16 cellular contexts compared by ENCODE assay signal in the genomic region with DNA sequence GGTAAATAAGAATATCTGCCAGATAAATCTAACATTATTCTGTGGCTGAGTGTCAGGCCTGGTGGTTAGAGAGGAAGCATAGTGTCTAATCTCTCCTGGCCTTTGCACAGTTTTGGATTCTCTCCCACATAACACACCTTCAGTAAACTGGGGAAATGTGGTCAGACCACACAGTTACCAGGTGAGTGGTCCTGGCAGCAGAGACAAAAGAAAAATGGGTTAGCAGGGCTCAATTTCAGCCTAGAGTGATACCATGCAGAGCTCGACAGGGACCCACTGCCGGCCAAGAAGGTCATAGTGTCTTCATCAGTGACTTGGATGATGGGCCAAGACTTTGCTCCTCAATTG.
DNase-seq lines count a peak whose midpoint lies in the region; ATAC-seq and TF ChIP-seq lines count a peak whose summit lies in the region.
"Had no signal": no experiment of that assay in that cellular context is flagged by ENCODE, and none has a peak within 500 bp of the region (broad histone marks: within the 10 kb centered on the region; RNA-seq: fewer than 3 reads in every experiment).

No MANE protein-coding gene starts in this region.

- intact Hi-C loops in PC-3 (cut with micrococcal nuclease), result loop anchor here (1.0 to 10.0 kb wide), 4 partner anchors 41 to 504 kb away; a partner anchor contains a TSS

- no peak for TF ChIP-seq CTCF in 22Rv1 (IDR thresholded peaks at IDR 0.05)
- TF ChIP-seq CTCF in C4-2B (conservative IDR thresholded peaks at IDR 0.05), result no peak
- no peak for TF ChIP-seq CTCF in PC-3 (conservative IDR thresholded peaks at IDR 0.05; ENCODE audit: low read depth, low read length)

- peak overlapping the region; percentile 83 for H3K4me2 ChIP-seq in PC-3 (ENCODE audit: low read length)
- H3K4me2 ChIP-seq: BLaER1 had no signal

- ATAC-seq in PC-3 (peak; percentile 31), GM18867 (IDR thresholded peaks at IDR 0.05; ENCODE audit: unreplicated experiment) (no peak)
- peak; percentile 45 for ATAC-seq in activated T-helper 17 cell treated with anti-CD3 and anti-CD28 coated beads, Interleukin-2, amount 50 U/mL, for 72 hours (replicated peaks)
- no peak for ATAC-seq in stimulated activated naive B cell treated with anti-CD40 and anti-IgM and Interleukin-4, amounts not matched to agents 10 μg/mL and 1 μg/mL and 100 μg/mL, for 72 hours (replicated peaks)
- ATAC-seq: HCT116 had no signal

- CTCF ChIA-PET in PC-3 (lab: Charles Lee), result interaction anchor here (0.5 to 1.1 kb wide), 3 partner anchors 56 to 764 kb away, joined by 3 to 6 read pairs (median 5); no protein-coding TSS in a partner anchor

- POLR2A ChIA-PET in PC-3 (lab: Charles Lee; ENCODE audit: unreplicated experiment), result interaction anchor here (0.6 kb wide), 1 partner anchor 425 kb away, joined by 4 read pairs; no protein-coding TSS in a partner anchor

- H3K9ac ChIP-seq in PC-3 (ENCODE audit: low read length), result peak overlapping the region; percentile 52
- H3K9ac ChIP-seq: BLaER1 had no signal

- H3K9me2 ChIP-seq in PC-3 (replicated peaks; ENCODE audit: low read length), result no peaks in the 10 kb centered on the region

- no peaks in the 10 kb centered on the region for H3K36me3 ChIP-seq in PC-3 (ENCODE audit: low read depth, low read length)

- no peak overlapping the region for H2AFZ ChIP-seq in PC-3 (ENCODE audit: low read length)

- H4K20me1 ChIP-seq in PC-3 (ENCODE audit: low read length), result no peaks in the 10 kb centered on the region

- H3K79me2 ChIP-seq in PC-3 (ENCODE audit: low read length), result no peaks in the 10 kb centered on the region

- H3K4me1 Mint-ChIP-seq in activated T-helper 17 cell treated with anti-CD3 and anti-CD28 coated beads, Interleukin-2, amount 50 U/mL, for 72 hours, result peaks cover 12% of the 10 kb centered on the region
- peaks cover 8 to 17% of the 10 kb centered on the region in 2 donors for H3K4me1 Mint-ChIP-seq in stimulated activated naive B cell treated with anti-CD40 and anti-IgM and Interleukin-4, amounts not matched to agents 10 μg/mL and 1 μg/mL and 100 μg/mL, for 72 hours

- no peaks in the 10 kb centered on the region for H3K9me3 ChIP-seq in PC-3 (ENCODE audit: low read length)
- H3K9me3 ChIP-seq: BLaER1 had no signal

- BruUV-seq in PC-3 (replicated peaks; lab: Mats Ljungman, UMichigan), result no TSS peak

- no peaks in the 10 kb centered on the region for H3K27me3 Mint-ChIP-seq in activated T-helper 17 cell treated with anti-CD3 and anti-CD28 coated beads, Interleukin-2, amount 50 U/mL, for 72 hours
- no peaks in the 10 kb centered on the region for H3K27me3 Mint-ChIP-seq in stimulated activated naive B cell treated with anti-CD40 and anti-IgM and Interleukin-4, amounts not matched to agents 10 μg/mL and 1 μg/mL and 100 μg/mL, for 72 hours

- H3F3A ChIP-seq in PC-3 (ENCODE audit: low read length, unreplicated experiment), result peaks cover 18% of the 10 kb centered on the region

- H3K27ac ChIP-seq in 22Rv1, result peak overlapping the region; percentile 68
- H3K27ac ChIP-seq in C4-2B, result peak overlapping the region; percentile 55
- peak overlapping the region; percentile 89 for H3K27ac ChIP-seq in PC-3 (ENCODE audit: low read length)
- H3K27ac ChIP-seq: BLaER1, RWPE1 had no signal

- no peak overlapping the region for H3K4me3 Mint-ChIP-seq in activated T-helper 17 cell treated with anti-CD3 and anti-CD28 coated beads, Interleukin-2, amount 50 U/mL, for 72 hours
- no peak overlapping the region for H3K4me3 Mint-ChIP-seq in stimulated activated naive B cell treated with anti-CD40 and anti-IgM and Interleukin-4, amounts not matched to agents 10 μg/mL and 1 μg/mL and 100 μg/mL, for 72 hours

- H3K27ac Mint-ChIP-seq in activated T-helper 17 cell treated with anti-CD3 and anti-CD28 coated beads, Interleukin-2, amount 50 U/mL, for 72 hours, result peak overlapping the region; percentile 37
- H3K27ac Mint-ChIP-seq in stimulated activated naive B cell treated with anti-CD40 and anti-IgM and Interleukin-4, amounts not matched to agents 10 μg/mL and 1 μg/mL and 100 μg/mL, for 72 hours, result no peak overlapping the region

- peaks cover 48% of the 10 kb centered on the region for H3K4me1 ChIP-seq in PC-3 (ENCODE audit: insufficient read depth, low read length)

- H3K36me3 Mint-ChIP-seq in activated T-helper 17 cell treated with anti-CD3 and anti-CD28 coated beads, Interleukin-2, amount 50 U/mL, for 72 hours (ENCODE audit: low read depth), result peaks cover 53% of the 10 kb centered on the region
- peaks cover 21 to 57% of the 10 kb centered on the region in 2 donors for H3K36me3 Mint-ChIP-seq in stimulated activated naive B cell treated with anti-CD40 and anti-IgM and Interleukin-4, amounts not matched to agents 10 μg/mL and 1 μg/mL and 100 μg/mL, for 72 hours

- H3K4me3 ChIP-seq in PC-3 (ENCODE audit: low read length), result peak overlapping the region; percentile 53; the same call in 1 of the 2 replicates
- H3K4me3 ChIP-seq: BLaER1 had no signal

- no peaks in the 10 kb centered on the region for H3K9me3 Mint-ChIP-seq in activated T-helper 17 cell treated with anti-CD3 and anti-CD28 coated beads, Interleukin-2, amount 50 U/mL, for 72 hours
- H3K9me3 Mint-ChIP-seq in stimulated activated naive B cell treated with anti-CD40 and anti-IgM and Interleukin-4, amounts not matched to agents 10 μg/mL and 1 μg/mL and 100 μg/mL, for 72 hours, result no peaks in the 10 kb centered on the region

- DNase-seq in PC-3 (peak; percentile 98), anterior cingulate cortex (lab: John Stamatoyannopoulos, UW) (no peak)
- DNase-seq in stimulated activated naive B cell treated with anti-CD40 and anti-IgM and Interleukin-4, amounts not matched to agents 10 μg/mL and 1 μg/mL and 100 μg/mL, for 72 hours, result no peak
- no peak for DNase-seq in NK-92 treated with Interleukin-12 subunit alpha and Interleukin-12 subunit beta, amount 100 ng/mL, for 24 hours (lab: John Stamatoyannopoulos, UW)
- DNase-seq: ACHN, GDM1, NCI-H2081, NCI-H526 treated with DMSO at 0.1 percent for 48 hours, SIG-M5 had no signal

- no peaks in the 10 kb centered on the region for H3K27me3 ChIP-seq in PC-3 (ENCODE audit: low read length)
- H3K27me3 ChIP-seq: BLaER1 had no signal

Comparison
In these comparisons a context has a peak if more than half of its experiments do, and no peak if none do; other contexts are left out.
1. ATAC-seq: peak in PC-3 (single experiment) and activated T-helper 17 cell treated with anti-CD3 and anti-CD28 coated beads, Interleukin-2, amount 50 U/mL, for 72 hours (single experiment); none in GM18867 (single experiment) and stimulated activated naive B cell treated with anti-CD40 and anti-IgM and Interleukin-4, amounts not matched to agents 10 μg/mL and 1 μg/mL and 100 μg/mL, for 72 hours (0 of 2).
2. Peak in every context shown above with its lines, with median percentiles within 50 percentile points of each other: H3K27ac ChIP-seq.